Comparison of ENCODE assay signal across 8 cellular contexts in genomic region chr5:134176523-134177196, GRCh38. TPM values are rescaled to one million over a fixed set of nuclear protein-coding genes. Genes with fewer than 3 reads are reported as not detected.
A peak's percentile ranks its signal among the peaks of the same experiment; 100 is the strongest.
DNase-seq lines count a peak whose midpoint lies in the region; ATAC-seq and TF ChIP-seq lines count a peak whose summit lies in the region.

TSS of gene SKP1 (minus strand) at chr5:134176950. CDS start at chr5:134174022, 2,928 bp downstream.

- H3K4me3 Mint-ChIP-seq in T-helper 2 cell treated with Interferon-gamma antibody and Interleukin-4, amounts not matched to agents 5 μg/mL and 100 μg/mL, for 36 hours = peak within 1 kb of the TSS; percentile 91

- H3K36me3 ChIP-seq in right atrium auricular region = peaks cover 11% of the 10 kb centered on the region
- no peaks in the 10 kb centered on the region for H3K36me3 ChIP-seq in urinary bladder (ENCODE audit: insufficient read depth)

- H3K4me1 Mint-ChIP-seq in T-helper 2 cell treated with Interferon-gamma antibody and Interleukin-4, amounts not matched to agents 5 μg/mL and 100 μg/mL, for 36 hours (ENCODE audit: low read depth) = peaks cover 19% of the 10 kb centered on the region

- peaks cover 17% of the 10 kb centered on the region for H3K36me3 Mint-ChIP-seq in T-helper 2 cell treated with Interferon-gamma antibody and Interleukin-4, amounts not matched to agents 5 μg/mL and 100 μg/mL, for 36 hours (ENCODE audit: low read depth)

- under 1% methylated on average over 83 of the region's 83 CpGs for WGBS in urinary bladder

- no peaks in the 10 kb centered on the region for H3K27me3 Mint-ChIP-seq in T-helper 2 cell treated with Interferon-gamma antibody and Interleukin-4, amounts not matched to agents 5 μg/mL and 100 μg/mL, for 36 hours (ENCODE audit: low read depth)

- H3K4me1 ChIP-seq in right atrium auricular region (peaks cover 0 to 34% of the 10 kb centered on the region in 2 donors), urinary bladder (ENCODE audit: insufficient read depth) (no peaks in the 10 kb centered on the region)

- no peaks in the 10 kb centered on the region for H3K9me3 Mint-ChIP-seq in T-helper 2 cell treated with Interferon-gamma antibody and Interleukin-4, amounts not matched to agents 5 μg/mL and 100 μg/mL, for 36 hours

- peak; percentile 82 for ATAC-seq in HG02759 (IDR thresholded peaks at IDR 0.05; ENCODE audit: unreplicated experiment)

- H3K27ac Mint-ChIP-seq in T-helper 2 cell treated with Interferon-gamma antibody and Interleukin-4, amounts not matched to agents 5 μg/mL and 100 μg/mL, for 36 hours = peak within 1 kb of the TSS; percentile 97

- H3K27me3 ChIP-seq in right atrium auricular region = no peaks in the 10 kb centered on the region

- H3K27ac ChIP-seq in right atrium auricular region (peak within 1 kb of the TSS; percentile 98 to 99), urinary bladder (ENCODE audit: low read depth) (peak within 1 kb of the TSS; percentile 99)

- H3K4me3 ChIP-seq in right atrium auricular region = peak within 1 kb of the TSS; percentile 78 to 88
- peak within 1 kb of the TSS; percentile 93 for H3K4me3 ChIP-seq in urinary bladder (ENCODE audit: low read depth, low read length)

- peak; percentile 94 for DNase-seq in GM13976 (ENCODE audit: low spot score)
- peak; percentile 22 for DNase-seq in NCI-H1436 treated with DMSO at 0.1 percent for 48 hours (lab: John Stamatoyannopoulos, UW)
- peak; percentile 87 for DNase-seq in T-helper 2 cell treated with Interferon-gamma antibody and Interleukin-4, amounts not matched to agents 5 μg/mL and 100 μg/mL, for 36 hours (ENCODE audit: low spot score)
- peak in 57 of 58 donors; percentile 37 to 95 (median 79) for DNase-seq in anterior cingulate cortex (lab: John Stamatoyannopoulos, UW)
- DNase-seq in right atrium auricular region (ENCODE audit: low spot score) = peak; percentile 82
- DNase-seq in pulmonary artery endothelial cell (ENCODE audit: low read depth, low spot score) = peak; percentile 43

- no peaks in the 10 kb centered on the region for H3K9me3 ChIP-seq in right atrium auricular region

- TF ChIP-seq CTCF in GM13976 (IDR thresholded peaks at IDR 0.05; ENCODE audit: borderline replicate concordance, control extremely low read depth, extremely low read depth, insufficient read depth, missing control alignments) = no peak
- TF ChIP-seq CTCF in right atrium auricular region (IDR thresholded peaks at IDR 0.05) = no peak

- in situ Hi-C loops in GM13976 (cut with MboI; ENCODE audit: low sequenced_read_pairs, unreplicated experiment) = no loop called here

RNA-seq across cellular contexts. Expression of gene SKP1, which starts in this region (rescaled TPM):
- 100 to 1,000 TPM; 287 to 360 TPM for total RNA-seq in right atrium auricular region
- total RNA-seq in pulmonary artery endothelial cell = 248 and 304 TPM in 2 replicates
- 272 TPM for total RNA-seq in urinary bladder
- 745 TPM for polyA plus RNA-seq in urinary bladder

Comparison
In these comparisons a context has a peak if more than half of its experiments do, and no peak if none do; other contexts are left out.
1. Peak in every context shown above with its lines: DNase-seq, ATAC-seq, H3K4me3 ChIP-seq and H3K27ac ChIP-seq.
2. DNase-seq: peak in every context shown above with its lines; median percentile 94 in GM13976; 87 in T-helper 2 cell treated with Interferon-gamma antibody and Interleukin-4, amounts not matched to agents 5 μg/mL and 100 μg/mL, for 36 hours; 82 in right atrium auricular region; 79 in anterior cingulate cortex; 43 in pulmonary artery endothelial cell; 22 in NCI-H1436 treated with DMSO at 0.1 percent for 48 hours.